Comparison of ENCODE assay signal across 1 cellular context in genomic region chr6:32127717-32128592, GRCh38.
A peak's percentile ranks its signal among the peaks of the same experiment; 100 is the strongest.
TF ChIP-seq lines count a peak whose summit lies in the region.

TSS of gene ATF6B (minus strand) at chr6:32128246. CDS start at chr6:32128207, 39 bp downstream.

TF ChIP-seq in K562, 482 proteins besides CTCF, POLR2A, EP300 and RAD21 (continued from another document and continues in another):
- no peak for TF ChIP-seq RREB1 (CRISPR knock-in tag; IDR thresholded peaks at IDR 0.05)
- no peak for TF ChIP-seq ZBTB33 (CRISPR knock-in tag; IDR thresholded peaks at IDR 0.05)
- no peak for TF ChIP-seq MEF2A (IDR thresholded peaks at IDR 0.05; ENCODE audit: control insufficient read depth, low read depth, low read length)
- TF ChIP-seq FOXJ2 (tag; IDR thresholded peaks at IDR 0.05): no peak
- peak; percentile 91 for TF ChIP-seq MBD2 (IDR thresholded peaks at IDR 0.05; ENCODE audit: borderline replicate concordance, low read depth)
- TF ChIP-seq ZNF354B (CRISPR knock-in tag; IDR thresholded peaks at IDR 0.05): no peak
- 0 out of 2 replicates have a peak, but pooled peaks have one; percentile 45 for TF ChIP-seq MXI1 (IDR thresholded peaks at IDR 0.05; ENCODE audit: low read depth, low read length)
- peak; percentile 93 for TF ChIP-seq RAD51 (IDR thresholded peaks at IDR 0.05; ENCODE audit: borderline replicate concordance, low read depth)
- TF ChIP-seq E2F6 (IDR thresholded peaks at IDR 0.05; ENCODE audit: borderline replicate concordance in 1 of 2, extremely low read depth in 1 of 2, insufficient read depth in 1 of 2, insufficient read length in 1 of 2, low read depth in 1 of 2, low read length in 1 of 2, poor library complexity in 1 of 2, severe bottlenecking in 1 of 2): peak in 1 of 2 experiments; percentile 11
- peak; percentile 79 for TF ChIP-seq PHF20 (IDR thresholded peaks at IDR 0.05; ENCODE audit: partially characterized antibody)
- TF ChIP-seq ZNF707 (CRISPR knock-in tag; conservative IDR thresholded peaks at IDR 0.05): no peak
- no peak for TF ChIP-seq ZBED1 (IDR thresholded peaks at IDR 0.05)
- TF ChIP-seq TEAD4 (IDR thresholded peaks at IDR 0.05; ENCODE audit: low read length): no peak
- TF ChIP-seq TEAD4 (CRISPR knock-in tag; IDR thresholded peaks at IDR 0.05; ENCODE audit: borderline replicate concordance): no peak
- TF ChIP-seq, protein P1, sequence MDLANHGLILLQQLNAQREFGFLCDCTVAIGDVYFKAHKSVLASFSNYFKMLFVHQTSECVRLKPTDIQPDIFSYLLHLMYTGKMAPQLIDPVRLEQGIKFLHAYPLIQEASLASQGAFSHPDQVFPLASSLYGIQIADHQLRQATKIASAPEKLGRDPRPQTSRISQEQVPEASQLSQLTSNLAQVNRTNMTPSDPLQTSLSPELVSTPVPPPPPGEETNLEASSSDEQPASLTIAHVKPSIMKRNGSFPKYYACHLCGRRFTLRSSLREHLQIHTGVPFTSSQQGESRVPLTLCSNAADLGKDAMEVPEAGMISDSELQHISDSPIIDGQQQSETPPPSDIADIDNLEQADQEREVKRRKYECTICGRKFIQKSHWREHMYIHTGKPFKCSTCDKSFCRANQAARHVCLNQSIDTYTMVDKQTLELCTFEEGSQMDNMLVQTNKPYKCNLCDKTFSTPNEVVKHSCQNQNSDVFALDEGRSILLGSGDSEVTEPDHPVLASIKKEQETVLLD (IDR thresholded peaks at IDR 0.05): peak; percentile 85
- TF ChIP-seq ZNF436 (CRISPR knock-in tag; IDR thresholded peaks at IDR 0.05): no peak
- TF ChIP-seq CBX8 (IDR thresholded peaks at IDR 0.05; ENCODE audit: borderline replicate concordance, extremely low read depth, low read depth, low read length, poor library complexity, severe bottlenecking): no peak
- no peak for TF ChIP-seq DPF2 (IDR thresholded peaks at IDR 0.05)
- TF ChIP-seq GTF2E2 (tag; IDR thresholded peaks at IDR 0.05): 0 out of 2 replicates have a peak, but pooled peaks have one; percentile 66
- no peak for TF ChIP-seq HMGN3 (IDR thresholded peaks at IDR 0.05; ENCODE audit: borderline replicate concordance, extremely low read depth, insufficient read length, low read depth, low read length)
- no peak for TF ChIP-seq PTBP1 (IDR thresholded peaks at IDR 0.05; ENCODE audit: low read depth, low read length)
- no peak for TF ChIP-seq SMARCB1 (IDR thresholded peaks at IDR 0.05; ENCODE audit: insufficient read length, low read depth)
- TF ChIP-seq MCM7 (IDR thresholded peaks at IDR 0.05): no peak
- no peak for TF ChIP-seq ZNF668 (CRISPR knock-in tag; IDR thresholded peaks at IDR 0.05)
- TF ChIP-seq POLR3G (IDR thresholded peaks at IDR 0.05; ENCODE audit: extremely low read depth, insufficient read length, insufficient replicate concordance): no peak
- TF ChIP-seq ZKSCAN1 (IDR thresholded peaks at IDR 0.05; ENCODE audit: low read depth, low read length): 0 out of 2 replicates have a peak, but pooled peaks have one; percentile 23
- TF ChIP-seq, protein P2, sequence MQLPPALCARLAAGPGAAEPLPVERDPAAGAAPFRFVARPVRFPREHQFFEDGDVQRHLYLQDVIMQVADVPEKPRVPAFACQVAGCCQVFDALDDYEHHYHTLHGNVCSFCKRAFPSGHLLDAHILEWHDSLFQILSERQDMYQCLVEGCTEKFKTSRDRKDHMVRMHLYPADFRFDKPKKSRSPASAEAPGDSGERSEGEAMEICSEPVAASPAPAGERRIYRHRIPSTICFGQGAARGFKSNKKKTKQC (CRISPR knock-in tag; IDR thresholded peaks at IDR 0.05): peak; percentile 56
- no peak for TF ChIP-seq PPARD (CRISPR knock-in tag; IDR thresholded peaks at IDR 0.05)
- TF ChIP-seq STAT5B (CRISPR knock-in tag; IDR thresholded peaks at IDR 0.05): no peak
- TF ChIP-seq NR3C1 (CRISPR knock-in tag; IDR thresholded peaks at IDR 0.05): no peak
- TF ChIP-seq, protein P3, sequence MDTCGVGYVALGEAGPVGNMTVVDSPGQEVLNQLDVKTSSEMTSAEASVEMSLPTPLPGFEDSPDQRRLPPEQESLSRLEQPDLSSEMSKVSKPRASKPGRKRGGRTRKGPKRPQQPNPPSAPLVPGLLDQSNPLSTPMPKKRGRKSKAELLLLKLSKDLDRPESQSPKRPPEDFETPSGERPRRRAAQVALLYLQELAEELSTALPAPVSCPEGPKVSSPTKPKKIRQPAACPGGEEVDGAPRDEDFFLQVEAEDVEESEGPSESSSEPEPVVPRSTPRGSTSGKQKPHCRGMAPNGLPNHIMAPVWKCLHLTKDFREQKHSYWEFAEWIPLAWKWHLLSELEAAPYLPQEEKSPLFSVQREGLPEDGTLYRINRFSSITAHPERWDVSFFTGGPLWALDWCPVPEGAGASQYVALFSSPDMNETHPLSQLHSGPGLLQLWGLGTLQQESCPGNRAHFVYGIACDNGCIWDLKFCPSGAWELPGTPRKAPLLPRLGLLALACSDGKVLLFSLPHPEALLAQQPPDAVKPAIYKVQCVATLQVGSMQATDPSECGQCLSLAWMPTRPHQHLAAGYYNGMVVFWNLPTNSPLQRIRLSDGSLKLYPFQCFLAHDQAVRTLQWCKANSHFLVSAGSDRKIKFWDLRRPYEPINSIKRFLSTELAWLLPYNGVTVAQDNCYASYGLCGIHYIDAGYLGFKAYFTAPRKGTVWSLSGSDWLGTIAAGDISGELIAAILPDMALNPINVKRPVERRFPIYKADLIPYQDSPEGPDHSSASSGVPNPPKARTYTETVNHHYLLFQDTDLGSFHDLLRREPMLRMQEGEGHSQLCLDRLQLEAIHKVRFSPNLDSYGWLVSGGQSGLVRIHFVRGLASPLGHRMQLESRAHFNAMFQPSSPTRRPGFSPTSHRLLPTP (IDR thresholded peaks at IDR 0.05; ENCODE audit: borderline replicate concordance, extremely low read depth, insufficient read length): no peak
- TF ChIP-seq, protein P4, sequence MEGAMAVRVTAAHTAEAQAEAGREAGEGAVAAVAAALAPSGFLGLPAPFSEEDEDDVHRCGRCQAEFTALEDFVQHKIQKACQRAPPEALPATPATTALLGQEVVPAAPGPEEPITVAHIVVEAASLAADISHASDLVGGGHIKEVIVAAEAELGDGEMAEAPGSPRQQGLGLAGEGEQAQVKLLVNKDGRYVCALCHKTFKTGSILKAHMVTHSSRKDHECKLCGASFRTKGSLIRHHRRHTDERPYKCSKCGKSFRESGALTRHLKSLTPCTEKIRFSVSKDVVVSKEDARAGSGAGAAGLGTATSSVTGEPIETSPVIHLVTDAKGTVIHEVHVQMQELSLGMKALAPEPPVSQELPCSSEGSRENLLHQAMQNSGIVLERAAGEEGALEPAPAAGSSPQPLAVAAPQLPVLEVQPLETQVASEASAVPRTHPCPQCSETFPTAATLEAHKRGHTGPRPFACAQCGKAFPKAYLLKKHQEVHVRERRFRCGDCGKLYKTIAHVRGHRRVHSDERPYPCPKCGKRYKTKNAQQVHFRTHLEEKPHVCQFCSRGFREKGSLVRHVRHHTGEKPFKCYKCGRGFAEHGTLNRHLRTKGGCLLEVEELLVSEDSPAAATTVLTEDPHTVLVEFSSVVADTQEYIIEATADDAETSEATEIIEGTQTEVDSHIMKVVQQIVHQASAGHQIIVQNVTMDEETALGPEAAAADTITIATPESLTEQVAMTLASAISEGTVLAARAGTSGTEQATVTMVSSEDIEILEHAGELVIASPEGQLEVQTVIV (CRISPR knock-in tag; IDR thresholded peaks at IDR 0.05; ENCODE audit: borderline replicate concordance): no peak
- no peak for TF ChIP-seq ADNP (tag; IDR thresholded peaks at IDR 0.05)
- peak; percentile 89 for TF ChIP-seq TAF7 (tag; IDR thresholded peaks at IDR 0.05)
- TF ChIP-seq ZEB2 (IDR thresholded peaks at IDR 0.05): 0 out of 2 replicates have a peak, but pooled peaks have one; percentile 18
- no peak for TF ChIP-seq RBM34 (IDR thresholded peaks at IDR 0.05; ENCODE audit: borderline replicate concordance, insufficient read depth, low read length)
- TF ChIP-seq SMARCC2 (IDR thresholded peaks at IDR 0.05; ENCODE audit: low read depth): 0 out of 2 replicates have a peak, but pooled peaks have one; percentile 21
- TF ChIP-seq, protein P5, sequence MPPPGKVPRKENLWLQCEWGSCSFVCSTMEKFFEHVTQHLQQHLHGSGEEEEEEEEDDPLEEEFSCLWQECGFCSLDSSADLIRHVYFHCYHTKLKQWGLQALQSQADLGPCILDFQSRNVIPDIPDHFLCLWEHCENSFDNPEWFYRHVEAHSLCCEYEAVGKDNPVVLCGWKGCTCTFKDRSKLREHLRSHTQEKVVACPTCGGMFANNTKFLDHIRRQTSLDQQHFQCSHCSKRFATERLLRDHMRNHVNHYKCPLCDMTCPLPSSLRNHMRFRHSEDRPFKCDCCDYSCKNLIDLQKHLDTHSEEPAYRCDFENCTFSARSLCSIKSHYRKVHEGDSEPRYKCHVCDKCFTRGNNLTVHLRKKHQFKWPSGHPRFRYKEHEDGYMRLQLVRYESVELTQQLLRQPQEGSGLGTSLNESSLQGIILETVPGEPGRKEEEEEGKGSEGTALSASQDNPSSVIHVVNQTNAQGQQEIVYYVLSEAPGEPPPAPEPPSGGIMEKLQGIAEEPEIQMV (tag; conservative IDR thresholded peaks at IDR 0.05; ENCODE audit: low read depth): no peak
- no peak for TF ChIP-seq SIRT6 (IDR thresholded peaks at IDR 0.05; ENCODE audit: low read depth, low read length)
- no peak for TF ChIP-seq FUS (optimal IDR thresholded peaks at IDR 0.05; ENCODE audit: low read depth, low read length)
- TF ChIP-seq ZNF740 (CRISPR knock-in tag; IDR thresholded peaks at IDR 0.05): peak; percentile 97
- peak in 1 of 2 experiments; percentile 95; a peak in 2 of 4 replicates for TF ChIP-seq ZNF740 (tag; IDR thresholded peaks at IDR 0.05)
